20 cellular contexts compared by ENCODE assay signal in genomic region chr22:21849489-21849888, GRCh38. TPM values are rescaled to one million over a fixed set of nuclear protein-coding genes. Genes with fewer than 3 reads are reported as not detected.
DNase-seq lines count a peak whose midpoint lies in the region; ATAC-seq and TF ChIP-seq lines count a peak whose summit lies in the region.
"Had no signal": no experiment of that assay in that cellular context is flagged by ENCODE, and none has a peak within 500 bp of the region (broad histone marks: within the 10 kb centered on the region; RNA-seq: fewer than 3 reads in every experiment).

No MANE protein-coding gene starts in this region.

- H3K4me1 ChIP-seq in lower lobe of right lung (peaks cover 48% of the 10 kb centered on the region), tibial artery (peaks cover 0 to 84% (median 25%) of the 10 kb centered on the region in 4 donors), GM23338 (ENCODE audit: insufficient read depth) (no peaks in the 10 kb centered on the region)
- H3K4me1 ChIP-seq: parathyroid adenoma had no signal

- H3K27ac ChIP-seq in lower lobe of right lung (peak overlapping the region; percentile 70), tibial artery (peak overlapping the region; percentile 63 to 66), GM23338 (ENCODE audit: low read depth) (no peak overlapping the region)
- H3K27ac ChIP-seq: HL-60, parathyroid adenoma had no signal

- no peak for DNase-seq in activated naive CD4-positive, alpha-beta T cell treated with anti-CD3 and anti-CD28 coated beads, Interleukin-2, amount 50 U/mL, for 72 hours (ENCODE audit: low spot score in 2 of 2)
- DNase-seq in fibroblast of peridontal ligament (ENCODE audit: extremely low read depth) (peak; percentile 35), lower lobe of right lung (no peak), tibial artery (no peak), NCI-H1694 (lab: John Stamatoyannopoulos, UW) (no peak), GM23338 (ENCODE audit: low spot score) (no peak)
- no peak for DNase-seq in activated naive CD4-positive, alpha-beta T cell treated with anti-CD3 and anti-CD28 coated beads, Interleukin-2, amount 50 U/mL, for 16 hours
- DNase-seq: activated CD4-positive, alpha-beta T cell treated with anti-CD3 and anti-CD28 coated beads for 4 hours; activated CD8-positive, alpha-beta memory T cell treated with anti-CD3 and anti-CD28 coated beads, Interleukin-2, amount 50 U/mL, for 48 hours; activated naive CD8-positive, alpha-beta T cell treated with anti-CD3 and anti-CD28 coated beads, Interleukin-2, amount 10 ng/mL, durations not matched to agents 7 days and 5 days; DMS79; effector memory CD4-positive, alpha-beta T cell; GOT3; NCI-H2107; NCI-H526; OCI-M1; stimulated activated naive CD4-positive, alpha-beta T cell had no signal

- H3K4me1 Mint-ChIP-seq in activated naive CD4-positive, alpha-beta T cell treated with anti-CD3 and anti-CD28 coated beads, Interleukin-2, amount 50 U/mL, for 24 hours = peaks cover 77% of the 10 kb centered on the region
- H3K4me1 Mint-ChIP-seq in GM23338 = no peaks in the 10 kb centered on the region; the same call in 2 of the 3 replicates

- peak overlapping the region; percentile 57 for H3K27ac Mint-ChIP-seq in activated naive CD4-positive, alpha-beta T cell treated with anti-CD3 and anti-CD28 coated beads, Interleukin-2, amount 50 U/mL, for 24 hours
- no peak overlapping the region for H3K27ac Mint-ChIP-seq in activated naive CD4-positive, alpha-beta T cell treated with anti-CD3 and anti-CD28 coated beads, Interleukin-2, amount 50 U/mL, for 72 hours
- H3K27ac Mint-ChIP-seq in GM23338 = no peak overlapping the region
- H3K27ac Mint-ChIP-seq: activated naive CD8-positive, alpha-beta T cell treated with anti-CD3 and anti-CD28 coated beads, Interleukin-2, amount 10 ng/mL, durations not matched to agents 7 days and 5 days had no signal

- H3K36me3 Mint-ChIP-seq in activated naive CD4-positive, alpha-beta T cell treated with anti-CD3 and anti-CD28 coated beads, Interleukin-2, amount 50 U/mL, for 24 hours = peaks cover 6% of the 10 kb centered on the region
- peaks cover 4 to 5% of the 10 kb centered on the region in 2 donors for H3K36me3 Mint-ChIP-seq in activated naive CD4-positive, alpha-beta T cell treated with anti-CD3 and anti-CD28 coated beads, Interleukin-2, amount 50 U/mL, for 72 hours
- H3K36me3 Mint-ChIP-seq in GM23338 (ENCODE audit: low read depth) = peaks cover 44% of the 10 kb centered on the region

- H4K20me1 ChIP-seq in GM23338 (replicated peaks; ENCODE audit: insufficient read depth) = peaks cover 44% of the 10 kb centered on the region

- H3K4me3 ChIP-seq in lower lobe of right lung = no peak overlapping the region
- H3K4me3 ChIP-seq in tibial artery = no peak overlapping the region
- no peak overlapping the region for H3K4me3 ChIP-seq in GM23338

- no peaks in the 10 kb centered on the region for H3K27me3 ChIP-seq in lower lobe of right lung (ENCODE audit: low read depth)
- H3K27me3 ChIP-seq in tibial artery = no peaks in the 10 kb centered on the region
- no peaks in the 10 kb centered on the region for H3K27me3 ChIP-seq in GM23338 (ENCODE audit: insufficient read depth)

- H2AFZ ChIP-seq in GM23338 = no peak overlapping the region
- H2AFZ ChIP-seq: parathyroid adenoma had no signal

- H3K27me3 Mint-ChIP-seq in activated naive CD4-positive, alpha-beta T cell treated with anti-CD3 and anti-CD28 coated beads, Interleukin-2, amount 50 U/mL, for 24 hours = no peaks in the 10 kb centered on the region
- peaks cover 6% of the 10 kb centered on the region for H3K27me3 Mint-ChIP-seq in GM23338 (ENCODE audit: insufficient read depth, low read depth, poor library complexity)
- H3K27me3 Mint-ChIP-seq: activated naive CD8-positive, alpha-beta T cell treated with anti-CD3 and anti-CD28 coated beads, Interleukin-2, amount 10 ng/mL, durations not matched to agents 7 days and 5 days had no signal

- no peaks in the 10 kb centered on the region for H3K9me2 ChIP-seq in GM23338 (ENCODE audit: insufficient read depth)

- no peaks in the 10 kb centered on the region for H3K36me3 ChIP-seq in lower lobe of right lung
- peaks cover 0 to 5% (median 0%) of the 10 kb centered on the region in 3 donors for H3K36me3 ChIP-seq in tibial artery
- H3K36me3 ChIP-seq in GM23338 (ENCODE audit: insufficient read depth) = no peaks in the 10 kb centered on the region

- H3K9me3 ChIP-seq in lower lobe of right lung (no peaks in the 10 kb centered on the region), tibial artery (no peaks in the 10 kb centered on the region)

- intact Hi-C loops in lower lobe of right lung (cut with DNase I) = no loop called here
- intact Hi-C loops in tibial artery (cut with DNase I; ENCODE audit: low total_unique reads) = no loop called here

- no peaks in the 10 kb centered on the region for H3F3A ChIP-seq in GM23338 (replicated peaks; ENCODE audit: low read depth)

- no peak overlapping the region for H3K4me3 Mint-ChIP-seq in activated naive CD4-positive, alpha-beta T cell treated with anti-CD3 and anti-CD28 coated beads, Interleukin-2, amount 50 U/mL, for 24 hours
- no peak overlapping the region for H3K4me3 Mint-ChIP-seq in GM23338
- H3K4me3 Mint-ChIP-seq: activated naive CD8-positive, alpha-beta T cell treated with anti-CD3 and anti-CD28 coated beads, Interleukin-2, amount 10 ng/mL, durations not matched to agents 7 days and 5 days had no signal

- no peak for ATAC-seq in activated naive CD4-positive, alpha-beta T cell treated with anti-CD3 and anti-CD28 coated beads, Interleukin-2, amount 50 U/mL, for 72 hours
- ATAC-seq in lower lobe of right lung (peak; percentile 52 to 60), GM23338 (no peak)

- H3K4me2 ChIP-seq in GM23338 = no peak overlapping the region

- TF ChIP-seq CTCF in lower lobe of right lung (IDR thresholded peaks at IDR 0.05) (no peak), tibial artery (IDR thresholded peaks at IDR 0.05) (no peak), GM23338 (conservative IDR thresholded peaks at IDR 0.05; ENCODE audit: low read depth in 2 of 2) (no peak)

- H3K79me2 ChIP-seq in GM23338 (replicated peaks; ENCODE audit: insufficient read depth) = peaks cover 92% of the 10 kb centered on the region

- H3K9me3 Mint-ChIP-seq in activated naive CD4-positive, alpha-beta T cell treated with anti-CD3 and anti-CD28 coated beads, Interleukin-2, amount 50 U/mL, for 24 hours = no peaks in the 10 kb centered on the region
- H3K9me3 Mint-ChIP-seq in activated naive CD4-positive, alpha-beta T cell treated with anti-CD3 and anti-CD28 coated beads, Interleukin-2, amount 50 U/mL, for 72 hours = peaks cover 0 to 3% of the 10 kb centered on the region in 2 donors
- peaks cover 25% of the 10 kb centered on the region for H3K9me3 Mint-ChIP-seq in GM23338
- H3K9me3 Mint-ChIP-seq: activated naive CD8-positive, alpha-beta T cell treated with anti-CD3 and anti-CD28 coated beads, Interleukin-2, amount 10 ng/mL, durations not matched to agents 7 days and 5 days had no signal

TF ChIP-seq in GM23338, 12 proteins besides CTCF, POLR2A, EP300 and RAD21 (continues in another document):
- TF ChIP-seq CREB1 (CRISPR knock-in tag; IDR thresholded peaks at IDR 0.05; ENCODE audit: low read depth) = no peak
- no peak for TF ChIP-seq NANOG (IDR thresholded peaks at IDR 0.05; ENCODE audit: borderline replicate concordance)
- no peak for TF ChIP-seq POLR2AphosphoS5 (IDR thresholded peaks at IDR 0.05; ENCODE audit: low read depth)
- TF ChIP-seq JUNB (IDR thresholded peaks at IDR 0.05; ENCODE audit: unreplicated experiment) = no peak

RNA-seq across cellular contexts. Expression of gene MAPK1, which starts 18.0 kb away (rescaled TPM):
- total RNA-seq in activated naive CD4-positive, alpha-beta T cell treated with anti-CD3 and anti-CD28 coated beads, Interleukin-2, amount 50 U/mL, for 72 hours = 10 to 100 TPM; 80.3 to 92.6 TPM
- 146 TPM for total RNA-seq in lower lobe of right lung
- total RNA-seq in GM23338 (2014; rRNA removed; shearing (Covaris generic)) = 56.0 and 77.5 TPM in 2 replicates
- polyA plus RNA-seq in GM23338 (2016; fragmentation: Nextera tagmentation; extraction: Ambion mirVana) = 16.0 and 17.4 TPM in 2 replicates

Comparison
In these comparisons a context has a peak if more than half of its experiments do, and no peak if none do; other contexts are left out.
1. ATAC-seq: peak in lower lobe of right lung (2 of 2); none in activated naive CD4-positive, alpha-beta T cell treated with anti-CD3 and anti-CD28 coated beads, Interleukin-2, amount 50 U/mL, for 72 hours (0 of 2) and GM23338 (single experiment).